In the genomic region with DNA sequence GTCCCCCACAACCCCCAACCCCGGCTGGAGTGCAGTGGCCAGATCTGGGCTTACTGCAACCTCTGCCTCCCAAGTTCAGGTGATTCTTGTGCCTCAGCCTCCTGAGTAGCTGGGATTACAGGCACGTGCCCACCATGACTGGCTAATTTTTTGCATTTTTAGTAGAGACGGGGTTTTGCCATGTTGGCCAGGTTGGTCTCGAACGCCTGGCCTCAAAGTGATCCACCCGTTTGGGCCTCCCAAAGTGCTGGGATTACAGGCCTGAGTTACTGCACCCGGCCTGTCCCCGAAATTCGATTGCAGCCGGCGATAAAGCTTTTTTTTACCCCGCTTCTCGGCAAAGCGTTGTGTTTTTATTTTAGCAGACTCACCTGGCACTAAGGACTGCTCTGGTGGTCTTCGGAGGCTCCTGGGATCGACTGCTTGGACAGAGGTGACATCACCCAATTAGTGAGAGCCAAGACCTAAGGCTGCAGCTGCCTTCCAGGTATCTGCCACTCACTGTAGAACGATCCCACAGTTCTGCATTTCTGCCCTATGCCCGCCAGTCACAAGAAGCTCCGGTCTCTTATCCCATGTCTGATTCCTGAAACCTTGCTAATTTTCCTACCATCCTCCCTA, we compare ENCODE assay signal across 15 cellular contexts.
DNase-seq lines count a peak whose midpoint lies in the region; ATAC-seq and TF ChIP-seq lines count a peak whose summit lies in the region.
"Had no signal": no experiment of that assay in that cellular context is flagged by ENCODE, and none has a peak within 500 bp of the region (broad histone marks: within the 10 kb centered on the region; RNA-seq: fewer than 3 reads in every experiment).

No MANE protein-coding gene starts in this region.

- POLR2A ChIA-PET in CD4-positive, alpha-beta memory T cell (lab: Charles Lee; ENCODE audit: partially characterized antibody) = interaction anchor here (0.6 to 5.9 kb wide), 19 partner anchors 11 to 318 kb away, joined by 3 to 207 read pairs (median 11); a partner anchor contains a TSS

- CTCF ChIA-PET in CD4-positive, alpha-beta memory T cell (lab: Charles Lee; ENCODE audit: partially characterized antibody) = interaction anchor here (0.7 to 9.7 kb wide), 7 partner anchors 19 to 1401 kb away, joined by 3 to 208 read pairs (median 4); a partner anchor contains a TSS

- H3K4me1 ChIP-seq in CD4-positive, alpha-beta memory T cell (ENCODE audit: insufficient read depth, low read length) = no peaks in the 10 kb centered on the region
- H3K4me1 ChIP-seq in GM23338 (ENCODE audit: insufficient read depth) (no peaks in the 10 kb centered on the region), heart left ventricle (peaks cover 0 to 4% (median 0%) of the 10 kb centered on the region in 12 donors)
- H3K4me1 ChIP-seq: gastrocnemius medialis, lower lobe of right lung, right atrium auricular region, upper lobe of right lung had no signal

- H3K27ac ChIP-seq in CD4-positive, alpha-beta memory T cell (ENCODE audit: low read depth, low read length) = no peak overlapping the region
- no peak overlapping the region; the same call in 1 of the 2 replicates for H3K27ac ChIP-seq in GM23338 (ENCODE audit: low read depth)
- peak overlapping the region in 1 of 12 donors; percentile 15 for H3K27ac ChIP-seq in heart left ventricle
- H3K27ac ChIP-seq: gastrocnemius medialis, lower lobe of right lung, right atrium auricular region, upper lobe of right lung had no signal

- DNase-seq in CD4-positive, alpha-beta memory T cell = peak in 3 of 5 donors; percentile 20 to 53 (median 20)
- DNase-seq in GM23338 (ENCODE audit: low spot score) (peak; percentile 36), naive B cell (peak; percentile 62), OCI-M2 (lab: John Stamatoyannopoulos, UW; ENCODE audit: unreplicated experiment) (no peak), NCI-H2227 treated with DMSO at 0.1 percent for 48 hours (lab: John Stamatoyannopoulos, UW) (no peak), heart left ventricle (no peak)
- DNase-seq in activated naive CD8-positive, alpha-beta T cell treated with anti-CD3 and anti-CD28 coated beads for 36 hours = peak; percentile 48
- DNase-seq: activated gamma-delta T cell, gastrocnemius medialis, lower lobe of right lung, MV-4-11, upper lobe of right lung had no signal

- H3K9me2 ChIP-seq in GM23338 (ENCODE audit: insufficient read depth) = no peaks in the 10 kb centered on the region

- no peaks in the 10 kb centered on the region for H3K79me2 ChIP-seq in GM23338 (replicated peaks; ENCODE audit: insufficient read depth)

- H4K20me1 ChIP-seq in GM23338 (replicated peaks; ENCODE audit: insufficient read depth) = no peaks in the 10 kb centered on the region

- H3K4me1 Mint-ChIP-seq in CD4-positive, alpha-beta memory T cell = peaks cover 5 to 17% (median 11%) of the 10 kb centered on the region in 4 donors
- H3K4me1 Mint-ChIP-seq in GM23338 (peaks cover 5% of the 10 kb centered on the region; the same call in 2 of the 3 replicates), naive B cell (peaks cover 12 to 19% (median 17%) of the 10 kb centered on the region in 3 donors)
- H3K4me1 Mint-ChIP-seq in activated naive CD8-positive, alpha-beta T cell treated with anti-CD3 and anti-CD28 coated beads for 36 hours = no peaks in the 10 kb centered on the region

- H3F3A ChIP-seq in GM23338 (replicated peaks; ENCODE audit: low read depth) = 0 out of 2 replicates have a peak, but pooled peaks cover 6% of the 10 kb centered on the region

- H3K36me3 Mint-ChIP-seq in CD4-positive, alpha-beta memory T cell = peaks cover 0 to 1% of the 10 kb centered on the region in 2 donors
- H3K36me3 Mint-ChIP-seq in GM23338 (ENCODE audit: low read depth) (peaks cover 25% of the 10 kb centered on the region), naive B cell (no peaks in the 10 kb centered on the region)
- H3K36me3 Mint-ChIP-seq in activated naive CD8-positive, alpha-beta T cell treated with anti-CD3 and anti-CD28 coated beads for 36 hours = peaks cover 29% of the 10 kb centered on the region
- H3K36me3 Mint-ChIP-seq: CD4-positive, CD25-positive, alpha-beta regulatory T cell had no signal

- H3K36me3 ChIP-seq in CD4-positive, alpha-beta memory T cell (ENCODE audit: insufficient read depth, low read length) = no peaks in the 10 kb centered on the region
- H3K36me3 ChIP-seq in GM23338 (ENCODE audit: insufficient read depth) (no peaks in the 10 kb centered on the region; the same call in 1 of the 2 replicates), heart left ventricle (no peaks in the 10 kb centered on the region)
- H3K36me3 ChIP-seq: gastrocnemius medialis, lower lobe of right lung, right atrium auricular region, upper lobe of right lung had no signal

- peaks cover 0 to 18% (median 6%) of the 10 kb centered on the region in 8 donors for H3K9me3 Mint-ChIP-seq in CD4-positive, alpha-beta memory T cell
- H3K9me3 Mint-ChIP-seq in GM23338 = peaks cover 33% of the 10 kb centered on the region
- H3K9me3 Mint-ChIP-seq in activated naive CD8-positive, alpha-beta T cell treated with anti-CD3 and anti-CD28 coated beads for 36 hours = peaks cover 5% of the 10 kb centered on the region
- peaks cover 0 to 25% (median 14%) of the 10 kb centered on the region in 7 donors for H3K9me3 Mint-ChIP-seq in naive B cell

- intact Hi-C loops in CD4-positive, alpha-beta memory T cell (cut with micrococcal nuclease) = loop anchor here (1.0 kb wide), 1 partner anchor 45 kb away; no protein-coding TSS in a partner anchor
- intact Hi-C loops in heart left ventricle (cut with DNase I) = loop anchor here in 3 of 10 donors (5.0 to 10.0 kb wide), 3 partner anchors 48 to 294 kb away; a partner anchor contains a TSS

- no peak; the same call in 2 of the 3 replicates for ATAC-seq in GM23338
- ATAC-seq in naive B cell (ENCODE audit: low read depth in 2 of 2) = no peak
- ATAC-seq in HG02678 (IDR thresholded peaks at IDR 0.05; ENCODE audit: unreplicated experiment) = no peak
- ATAC-seq in heart left ventricle = no peak
- ATAC-seq: gastrocnemius medialis, lower lobe of right lung, upper lobe of right lung had no signal

- 68 to 76% (median 72%) methylated on average over 19 of the region's 19 CpGs for WGBS in heart left ventricle, 4 donors

- peak overlapping the region in 6 of 8 donors; percentile 5 to 62 (median 44) for H3K4me3 Mint-ChIP-seq in CD4-positive, alpha-beta memory T cell
- H3K4me3 Mint-ChIP-seq in GM23338 = no peak overlapping the region
- H3K4me3 Mint-ChIP-seq in activated naive CD8-positive, alpha-beta T cell treated with anti-CD3 and anti-CD28 coated beads for 36 hours = no peak overlapping the region
- peak overlapping the region in 3 of 8 donors; percentile 32 to 68 (median 56) for H3K4me3 Mint-ChIP-seq in naive B cell

- no peaks in the 10 kb centered on the region for H3K27me3 Mint-ChIP-seq in CD4-positive, alpha-beta memory T cell
- H3K27me3 Mint-ChIP-seq in GM23338 (ENCODE audit: insufficient read depth, low read depth, poor library complexity) (peaks cover 7% of the 10 kb centered on the region), naive B cell (no peaks in the 10 kb centered on the region)
- no peaks in the 10 kb centered on the region for H3K27me3 Mint-ChIP-seq in activated naive CD8-positive, alpha-beta T cell treated with anti-CD3 and anti-CD28 coated beads for 36 hours
- H3K27me3 Mint-ChIP-seq: CD4-positive, CD25-positive, alpha-beta regulatory T cell had no signal

- no peak overlapping the region for H3K4me3 ChIP-seq in CD4-positive, alpha-beta memory T cell (ENCODE audit: low read length in 2 of 2)
- H3K4me3 ChIP-seq in GM23338 (no peak overlapping the region), heart left ventricle (no peak overlapping the region)
- H3K4me3 ChIP-seq: gastrocnemius medialis, lower lobe of right lung, right atrium auricular region, upper lobe of right lung had no signal

- H2AFZ ChIP-seq in GM23338 = no peak overlapping the region

- peaks cover 0 to 7% of the 10 kb centered on the region in 2 donors for H3K9me3 ChIP-seq in CD4-positive, alpha-beta memory T cell (ENCODE audit: control insufficient read depth in 1 of 2, low read length in 2 of 2)
- H3K9me3 ChIP-seq in heart left ventricle = peaks cover 0 to 8% (median 0%) of the 10 kb centered on the region in 12 donors
- H3K9me3 ChIP-seq: gastrocnemius medialis, right atrium auricular region, upper lobe of right lung had no signal

- TF ChIP-seq POLR2A in heart left ventricle (IDR thresholded peaks at IDR 0.05) = no peak

- peak overlapping the region in 2 of 7 donors; percentile 65 to 79 for H3K27ac Mint-ChIP-seq in CD4-positive, alpha-beta memory T cell
- peak overlapping the region; percentile 59; the same call in 1 of the 2 replicates for H3K27ac Mint-ChIP-seq in GM23338
- H3K27ac Mint-ChIP-seq in activated naive CD8-positive, alpha-beta T cell treated with anti-CD3 and anti-CD28 coated beads for 36 hours = no peak overlapping the region
- H3K27ac Mint-ChIP-seq in naive B cell = peak overlapping the region in 1 of 6 donors; percentile 93

- no peaks in the 10 kb centered on the region for H3K27me3 ChIP-seq in CD4-positive, alpha-beta memory T cell (ENCODE audit: insufficient read depth, low read length)
- no peaks in the 10 kb centered on the region for H3K27me3 ChIP-seq in GM23338 (ENCODE audit: insufficient read depth)
- H3K27me3 ChIP-seq in heart left ventricle = no peaks in the 10 kb centered on the region
- H3K27me3 ChIP-seq: gastrocnemius medialis, right atrium auricular region, upper lobe of right lung had no signal

- H3K4me2 ChIP-seq in GM23338 = no peak overlapping the region

- TF ChIP-seq CTCF in GM23338 (conservative IDR thresholded peaks at IDR 0.05; ENCODE audit: low read depth in 2 of 2) = no peak
- no peak for TF ChIP-seq CTCF in heart left ventricle (IDR thresholded peaks at IDR 0.05)

TF ChIP-seq in GM23338, 12 proteins besides CTCF, POLR2A, EP300 and RAD21 (continues in another document):
- TF ChIP-seq ZNF114 (CRISPR knock-in tag; IDR thresholded peaks at IDR 0.05) = no peak
- TF ChIP-seq STAT1 (IDR thresholded peaks at IDR 0.05; ENCODE audit: unreplicated experiment) = no peak
- TF ChIP-seq NANOG (IDR thresholded peaks at IDR 0.05; ENCODE audit: borderline replicate concordance) = no peak
- no peak for TF ChIP-seq EZH2 (IDR thresholded peaks at IDR 0.05; ENCODE audit: low read depth, unreplicated experiment)
- TF ChIP-seq ZNF331 (CRISPR knock-in tag; IDR thresholded peaks at IDR 0.05; ENCODE audit: low read depth) = no peak

Comparison
In these comparisons a context has a peak if more than half of its experiments do, and no peak if none do; other contexts are left out.
1. DNase-seq: peak in CD4-positive, alpha-beta memory T cell (3 of 5), GM23338 (single experiment), activated naive CD8-positive, alpha-beta T cell treated with anti-CD3 and anti-CD28 coated beads for 36 hours (single experiment) and naive B cell (single experiment); none in OCI-M2 (single experiment), NCI-H2227 treated with DMSO at 0.1 percent for 48 hours (single experiment) and heart left ventricle (0 of 5).
2. H3K4me3 Mint-ChIP-seq: peak in CD4-positive, alpha-beta memory T cell (6 of 8); none in GM23338 (single experiment) and activated naive CD8-positive, alpha-beta T cell treated with anti-CD3 and anti-CD28 coated beads for 36 hours (single experiment).